ENCODE assay signal across 1 cellular context in genomic region chr6:25418463-25419052, GRCh38.
TF ChIP-seq lines count a peak whose summit lies in the region.

No MANE protein-coding gene starts in this region.

TF ChIP-seq in WTC11, 78 proteins besides CTCF, POLR2A, EP300 and RAD21 (continued from another document):
- TF ChIP-seq, protein P1, sequence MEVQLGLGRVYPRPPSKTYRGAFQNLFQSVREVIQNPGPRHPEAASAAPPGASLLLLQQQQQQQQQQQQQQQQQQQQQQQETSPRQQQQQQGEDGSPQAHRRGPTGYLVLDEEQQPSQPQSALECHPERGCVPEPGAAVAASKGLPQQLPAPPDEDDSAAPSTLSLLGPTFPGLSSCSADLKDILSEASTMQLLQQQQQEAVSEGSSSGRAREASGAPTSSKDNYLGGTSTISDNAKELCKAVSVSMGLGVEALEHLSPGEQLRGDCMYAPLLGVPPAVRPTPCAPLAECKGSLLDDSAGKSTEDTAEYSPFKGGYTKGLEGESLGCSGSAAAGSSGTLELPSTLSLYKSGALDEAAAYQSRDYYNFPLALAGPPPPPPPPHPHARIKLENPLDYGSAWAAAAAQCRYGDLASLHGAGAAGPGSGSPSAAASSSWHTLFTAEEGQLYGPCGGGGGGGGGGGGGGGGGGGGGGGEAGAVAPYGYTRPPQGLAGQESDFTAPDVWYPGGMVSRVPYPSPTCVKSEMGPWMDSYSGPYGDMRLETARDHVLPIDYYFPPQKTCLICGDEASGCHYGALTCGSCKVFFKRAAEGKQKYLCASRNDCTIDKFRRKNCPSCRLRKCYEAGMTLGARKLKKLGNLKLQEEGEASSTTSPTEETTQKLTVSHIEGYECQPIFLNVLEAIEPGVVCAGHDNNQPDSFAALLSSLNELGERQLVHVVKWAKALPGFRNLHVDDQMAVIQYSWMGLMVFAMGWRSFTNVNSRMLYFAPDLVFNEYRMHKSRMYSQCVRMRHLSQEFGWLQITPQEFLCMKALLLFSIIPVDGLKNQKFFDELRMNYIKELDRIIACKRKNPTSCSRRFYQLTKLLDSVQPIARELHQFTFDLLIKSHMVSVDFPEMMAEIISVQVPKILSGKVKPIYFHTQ (CRISPR knock-in tag; IDR thresholded peaks at IDR 0.05), result no peak
- TF ChIP-seq JAZF1 (CRISPR knock-in tag; IDR thresholded peaks at IDR 0.05), result no peak
- no peak for TF ChIP-seq FOXK1 (CRISPR knock-in tag; IDR thresholded peaks at IDR 0.05)
- no peak for TF ChIP-seq ZNF317 (CRISPR knock-in tag; IDR thresholded peaks at IDR 0.05; ENCODE audit: borderline replicate concordance, low read depth)
- TF ChIP-seq, protein P2, sequence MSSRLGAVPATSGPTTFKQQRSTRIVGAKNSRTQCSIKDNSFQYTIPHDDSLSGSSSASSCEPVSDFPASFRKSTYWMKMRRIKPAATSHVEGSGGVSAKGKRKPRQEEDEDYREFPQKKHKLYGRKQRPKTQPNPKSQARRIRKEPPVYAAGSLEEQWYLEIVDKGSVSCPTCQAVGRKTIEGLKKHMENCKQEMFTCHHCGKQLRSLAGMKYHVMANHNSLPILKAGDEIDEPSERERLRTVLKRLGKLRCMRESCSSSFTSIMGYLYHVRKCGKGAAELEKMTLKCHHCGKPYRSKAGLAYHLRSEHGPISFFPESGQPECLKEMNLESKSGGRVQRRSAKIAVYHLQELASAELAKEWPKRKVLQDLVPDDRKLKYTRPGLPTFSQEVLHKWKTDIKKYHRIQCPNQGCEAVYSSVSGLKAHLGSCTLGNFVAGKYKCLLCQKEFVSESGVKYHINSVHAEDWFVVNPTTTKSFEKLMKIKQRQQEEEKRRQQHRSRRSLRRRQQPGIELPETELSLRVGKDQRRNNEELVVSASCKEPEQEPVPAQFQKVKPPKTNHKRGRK (CRISPR knock-in tag; IDR thresholded peaks at IDR 0.05; ENCODE audit: borderline replicate concordance), result no peak
- TF ChIP-seq NFYB (CRISPR knock-in tag; conservative IDR thresholded peaks at IDR 0.05; ENCODE audit: low read depth), result no peak
- TF ChIP-seq ZNF425 (CRISPR knock-in tag; conservative IDR thresholded peaks at IDR 0.05), result no peak
- no peak for TF ChIP-seq RELA (CRISPR knock-in tag; IDR thresholded peaks at IDR 0.05; ENCODE audit: borderline replicate concordance)
